1 cellular context compared by ENCODE assay signal in the genomic region with DNA sequence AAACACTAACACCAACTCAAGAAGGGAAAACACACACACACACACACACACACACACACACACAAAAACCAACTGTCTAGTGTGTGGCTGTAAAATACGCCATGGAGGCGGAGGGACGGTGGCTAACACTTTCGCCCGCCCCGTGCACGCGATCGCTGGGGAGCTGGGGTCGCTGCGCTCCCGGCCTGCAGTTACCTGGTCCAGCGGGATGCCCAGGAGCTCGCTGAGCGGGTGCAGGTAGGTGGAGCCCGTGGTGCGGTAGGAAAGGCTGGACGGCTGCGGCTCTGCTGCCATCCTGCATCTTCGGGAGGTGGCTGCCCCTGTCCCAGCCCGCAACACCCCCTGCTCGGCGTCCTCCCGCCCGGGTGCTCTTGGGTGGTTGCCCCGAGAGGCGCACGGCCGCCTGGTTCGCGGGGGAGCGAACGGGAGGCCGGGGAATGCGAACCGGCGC.
A peak's percentile ranks its signal among the peaks of the same experiment; 100 is the strongest.
TF ChIP-seq lines count a peak whose summit lies in the region.

No MANE protein-coding gene starts in this region.

TF ChIP-seq in HEK293, 187 proteins besides CTCF, POLR2A, EP300 and RAD21 (continued from another document and continues in another):
- TF ChIP-seq, protein P1, sequence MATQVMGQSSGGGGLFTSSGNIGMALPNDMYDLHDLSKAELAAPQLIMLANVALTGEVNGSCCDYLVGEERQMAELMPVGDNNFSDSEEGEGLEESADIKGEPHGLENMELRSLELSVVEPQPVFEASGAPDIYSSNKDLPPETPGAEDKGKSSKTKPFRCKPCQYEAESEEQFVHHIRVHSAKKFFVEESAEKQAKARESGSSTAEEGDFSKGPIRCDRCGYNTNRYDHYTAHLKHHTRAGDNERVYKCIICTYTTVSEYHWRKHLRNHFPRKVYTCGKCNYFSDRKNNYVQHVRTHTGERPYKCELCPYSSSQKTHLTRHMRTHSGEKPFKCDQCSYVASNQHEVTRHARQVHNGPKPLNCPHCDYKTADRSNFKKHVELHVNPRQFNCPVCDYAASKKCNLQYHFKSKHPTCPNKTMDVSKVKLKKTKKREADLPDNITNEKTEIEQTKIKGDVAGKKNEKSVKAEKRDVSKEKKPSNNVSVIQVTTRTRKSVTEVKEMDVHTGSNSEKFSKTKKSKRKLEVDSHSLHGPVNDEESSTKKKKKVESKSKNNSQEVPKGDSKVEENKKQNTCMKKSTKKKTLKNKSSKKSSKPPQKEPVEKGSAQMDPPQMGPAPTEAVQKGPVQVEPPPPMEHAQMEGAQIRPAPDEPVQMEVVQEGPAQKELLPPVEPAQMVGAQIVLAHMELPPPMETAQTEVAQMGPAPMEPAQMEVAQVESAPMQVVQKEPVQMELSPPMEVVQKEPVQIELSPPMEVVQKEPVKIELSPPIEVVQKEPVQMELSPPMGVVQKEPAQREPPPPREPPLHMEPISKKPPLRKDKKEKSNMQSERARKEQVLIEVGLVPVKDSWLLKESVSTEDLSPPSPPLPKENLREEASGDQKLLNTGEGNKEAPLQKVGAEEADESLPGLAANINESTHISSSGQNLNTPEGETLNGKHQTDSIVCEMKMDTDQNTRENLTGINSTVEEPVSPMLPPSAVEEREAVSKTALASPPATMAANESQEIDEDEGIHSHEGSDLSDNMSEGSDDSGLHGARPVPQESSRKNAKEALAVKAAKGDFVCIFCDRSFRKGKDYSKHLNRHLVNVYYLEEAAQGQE (tag by site-specific recombination; IDR thresholded peaks at IDR 0.05), result no peak
- TF ChIP-seq ZNF549 (tag by site-specific recombination; IDR thresholded peaks at IDR 0.05) (no peak), ZNF701 (tag by site-specific recombination; IDR thresholded peaks at IDR 0.05) (no peak), HOXC10 (CRISPR knock-in tag; IDR thresholded peaks at IDR 0.05) (no peak), ZNF341 (tag by site-specific recombination; IDR thresholded peaks at IDR 0.05; ENCODE audit: low read depth) (peak; percentile 39; the same call in 1 of the 2 replicates), ZNF133 (tag by site-specific recombination; IDR thresholded peaks at IDR 0.05) (no peak), ZNF670 (tag by site-specific recombination; IDR thresholded peaks at IDR 0.05; ENCODE audit: low read depth) (no peak), SETDB1 (IDR thresholded peaks at IDR 0.05; ENCODE audit: insufficient read length, low read length) (no peak), KLF9 (tag by site-specific recombination; IDR thresholded peaks at IDR 0.05; ENCODE audit: low read depth) (peak; percentile 38; the same call in 1 of the 2 replicates), ZNF658 (tag by site-specific recombination; IDR thresholded peaks at IDR 0.05) (no peak), ZNF792 (tag by site-specific recombination; IDR thresholded peaks at IDR 0.05) (peak; percentile 70; the same call in 1 of the 2 replicates), ZNF707 (tag by site-specific recombination; IDR thresholded peaks at IDR 0.05) (no peak), ZNF2 (tag by site-specific recombination; IDR thresholded peaks at IDR 0.05) (peak; percentile 90), BCL11A (tag by site-specific recombination; IDR thresholded peaks at IDR 0.05; ENCODE audit: low read depth) (0 out of 2 replicates have a peak, but pooled peaks have one; percentile 44), EGR2 (tag by site-specific recombination; IDR thresholded peaks at IDR 0.05; ENCODE audit: low read depth) (peak; percentile 14; the same call in 1 of the 2 replicates), SCRT1 (tag by site-specific recombination; IDR thresholded peaks at IDR 0.05; ENCODE audit: borderline replicate concordance) (no peak), ZNF830 (tag by site-specific recombination; IDR thresholded peaks at IDR 0.05; ENCODE audit: low read depth) (no peak), ZNF19 (tag by site-specific recombination; IDR thresholded peaks at IDR 0.05; ENCODE audit: low read depth) (no peak), ZNF426 (tag by site-specific recombination; IDR thresholded peaks at IDR 0.05) (no peak), SP7 (tag by site-specific recombination; IDR thresholded peaks at IDR 0.05) (peak; percentile 35), ZBTB21 (tag by site-specific recombination; IDR thresholded peaks at IDR 0.05) (peak; percentile 10; the same call in 1 of the 2 replicates), ZEB2 (tag by site-specific recombination; IDR thresholded peaks at IDR 0.05) (peak; percentile 79), ZNF433 (tag by site-specific recombination; IDR thresholded peaks at IDR 0.05; ENCODE audit: low read depth) (no peak), ZNF274 (IDR thresholded peaks at IDR 0.05; ENCODE audit: low read length) (no peak), ZNF274 (tag by site-specific recombination; IDR thresholded peaks at IDR 0.05; ENCODE audit: borderline replicate concordance) (no peak), ZNF629 (tag by site-specific recombination; IDR thresholded peaks at IDR 0.05) (no peak), ZNF677 (tag by site-specific recombination; IDR thresholded peaks at IDR 0.05) (no peak), ZBTB17 (tag by site-specific recombination; IDR thresholded peaks at IDR 0.05) (peak; percentile 35), ZBTB48 (tag by site-specific recombination; IDR thresholded peaks at IDR 0.05) (no peak), ZNF391 (tag by site-specific recombination; IDR thresholded peaks at IDR 0.05; ENCODE audit: borderline replicate concordance, low read depth) (no peak), ZNF76 (tag by site-specific recombination; IDR thresholded peaks at IDR 0.05; ENCODE audit: borderline replicate concordance, low read depth) (peak; percentile 65; the same call in 1 of the 2 replicates), ZNF394 (tag by site-specific recombination; IDR thresholded peaks at IDR 0.05; ENCODE audit: borderline replicate concordance) (0 out of 2 replicates have a peak, but pooled peaks have one; percentile 29), YY2 (tag by site-specific recombination; IDR thresholded peaks at IDR 0.05) (0 out of 2 replicates have a peak, but pooled peaks have one; percentile 14), ZNF623 (tag by site-specific recombination; IDR thresholded peaks at IDR 0.05) (no peak), ZNF747 (tag by site-specific recombination; IDR thresholded peaks at IDR 0.05) (no peak), ZBTB1 (tag by site-specific recombination; IDR thresholded peaks at IDR 0.05) (no peak), PRDM1 (tag by site-specific recombination; IDR thresholded peaks at IDR 0.05) (peak; percentile 42; the same call in 1 of the 2 replicates)
- TF ChIP-seq, protein P2, sequence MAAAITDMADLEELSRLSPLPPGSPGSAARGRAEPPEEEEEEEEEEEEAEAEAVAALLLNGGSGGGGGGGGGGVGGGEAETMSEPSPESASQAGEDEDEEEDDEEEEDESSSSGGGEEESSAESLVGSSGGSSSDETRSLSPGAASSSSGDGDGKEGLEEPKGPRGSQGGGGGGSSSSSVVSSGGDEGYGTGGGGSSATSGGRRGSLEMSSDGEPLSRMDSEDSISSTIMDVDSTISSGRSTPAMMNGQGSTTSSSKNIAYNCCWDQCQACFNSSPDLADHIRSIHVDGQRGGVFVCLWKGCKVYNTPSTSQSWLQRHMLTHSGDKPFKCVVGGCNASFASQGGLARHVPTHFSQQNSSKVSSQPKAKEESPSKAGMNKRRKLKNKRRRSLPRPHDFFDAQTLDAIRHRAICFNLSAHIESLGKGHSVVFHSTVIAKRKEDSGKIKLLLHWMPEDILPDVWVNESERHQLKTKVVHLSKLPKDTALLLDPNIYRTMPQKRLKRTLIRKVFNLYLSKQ (tag by site-specific recombination; IDR thresholded peaks at IDR 0.05; ENCODE audit: borderline replicate concordance), result no peak
- TF ChIP-seq, protein P3, sequence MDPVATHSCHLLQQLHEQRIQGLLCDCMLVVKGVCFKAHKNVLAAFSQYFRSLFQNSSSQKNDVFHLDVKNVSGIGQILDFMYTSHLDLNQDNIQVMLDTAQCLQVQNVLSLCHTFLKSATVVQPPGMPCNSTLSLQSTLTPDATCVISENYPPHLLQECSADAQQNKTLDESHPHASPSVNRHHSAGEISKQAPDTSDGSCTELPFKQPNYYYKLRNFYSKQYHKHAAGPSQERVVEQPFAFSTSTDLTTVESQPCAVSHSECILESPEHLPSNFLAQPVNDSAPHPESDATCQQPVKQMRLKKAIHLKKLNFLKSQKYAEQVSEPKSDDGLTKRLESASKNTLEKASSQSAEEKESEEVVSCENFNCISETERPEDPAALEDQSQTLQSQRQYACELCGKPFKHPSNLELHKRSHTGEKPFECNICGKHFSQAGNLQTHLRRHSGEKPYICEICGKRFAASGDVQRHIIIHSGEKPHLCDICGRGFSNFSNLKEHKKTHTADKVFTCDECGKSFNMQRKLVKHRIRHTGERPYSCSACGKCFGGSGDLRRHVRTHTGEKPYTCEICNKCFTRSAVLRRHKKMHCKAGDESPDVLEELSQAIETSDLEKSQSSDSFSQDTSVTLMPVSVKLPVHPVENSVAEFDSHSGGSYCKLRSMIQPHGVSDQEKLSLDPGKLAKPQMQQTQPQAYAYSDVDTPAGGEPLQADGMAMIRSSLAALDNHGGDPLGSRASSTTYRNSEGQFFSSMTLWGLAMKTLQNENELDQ (tag by site-specific recombination; IDR thresholded peaks at IDR 0.05; ENCODE audit: low read depth), result no peak
- TF ChIP-seq, protein P4, sequence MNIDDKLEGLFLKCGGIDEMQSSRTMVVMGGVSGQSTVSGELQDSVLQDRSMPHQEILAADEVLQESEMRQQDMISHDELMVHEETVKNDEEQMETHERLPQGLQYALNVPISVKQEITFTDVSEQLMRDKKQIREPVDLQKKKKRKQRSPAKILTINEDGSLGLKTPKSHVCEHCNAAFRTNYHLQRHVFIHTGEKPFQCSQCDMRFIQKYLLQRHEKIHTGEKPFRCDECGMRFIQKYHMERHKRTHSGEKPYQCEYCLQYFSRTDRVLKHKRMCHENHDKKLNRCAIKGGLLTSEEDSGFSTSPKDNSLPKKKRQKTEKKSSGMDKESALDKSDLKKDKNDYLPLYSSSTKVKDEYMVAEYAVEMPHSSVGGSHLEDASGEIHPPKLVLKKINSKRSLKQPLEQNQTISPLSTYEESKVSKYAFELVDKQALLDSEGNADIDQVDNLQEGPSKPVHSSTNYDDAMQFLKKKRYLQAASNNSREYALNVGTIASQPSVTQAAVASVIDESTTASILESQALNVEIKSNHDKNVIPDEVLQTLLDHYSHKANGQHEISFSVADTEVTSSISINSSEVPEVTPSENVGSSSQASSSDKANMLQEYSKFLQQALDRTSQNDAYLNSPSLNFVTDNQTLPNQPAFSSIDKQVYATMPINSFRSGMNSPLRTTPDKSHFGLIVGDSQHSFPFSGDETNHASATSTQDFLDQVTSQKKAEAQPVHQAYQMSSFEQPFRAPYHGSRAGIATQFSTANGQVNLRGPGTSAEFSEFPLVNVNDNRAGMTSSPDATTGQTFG (tag by site-specific recombination; IDR thresholded peaks at IDR 0.05; ENCODE audit: borderline replicate concordance), result no peak
- TF ChIP-seq, protein P5, sequence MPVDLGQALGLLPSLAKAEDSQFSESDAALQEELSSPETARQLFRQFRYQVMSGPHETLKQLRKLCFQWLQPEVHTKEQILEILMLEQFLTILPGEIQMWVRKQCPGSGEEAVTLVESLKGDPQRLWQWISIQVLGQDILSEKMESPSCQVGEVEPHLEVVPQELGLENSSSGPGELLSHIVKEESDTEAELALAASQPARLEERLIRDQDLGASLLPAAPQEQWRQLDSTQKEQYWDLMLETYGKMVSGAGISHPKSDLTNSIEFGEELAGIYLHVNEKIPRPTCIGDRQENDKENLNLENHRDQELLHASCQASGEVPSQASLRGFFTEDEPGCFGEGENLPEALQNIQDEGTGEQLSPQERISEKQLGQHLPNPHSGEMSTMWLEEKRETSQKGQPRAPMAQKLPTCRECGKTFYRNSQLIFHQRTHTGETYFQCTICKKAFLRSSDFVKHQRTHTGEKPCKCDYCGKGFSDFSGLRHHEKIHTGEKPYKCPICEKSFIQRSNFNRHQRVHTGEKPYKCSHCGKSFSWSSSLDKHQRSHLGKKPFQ (tag by site-specific recombination; IDR thresholded peaks at IDR 0.05), result no peak
- TF ChIP-seq, protein P6, sequence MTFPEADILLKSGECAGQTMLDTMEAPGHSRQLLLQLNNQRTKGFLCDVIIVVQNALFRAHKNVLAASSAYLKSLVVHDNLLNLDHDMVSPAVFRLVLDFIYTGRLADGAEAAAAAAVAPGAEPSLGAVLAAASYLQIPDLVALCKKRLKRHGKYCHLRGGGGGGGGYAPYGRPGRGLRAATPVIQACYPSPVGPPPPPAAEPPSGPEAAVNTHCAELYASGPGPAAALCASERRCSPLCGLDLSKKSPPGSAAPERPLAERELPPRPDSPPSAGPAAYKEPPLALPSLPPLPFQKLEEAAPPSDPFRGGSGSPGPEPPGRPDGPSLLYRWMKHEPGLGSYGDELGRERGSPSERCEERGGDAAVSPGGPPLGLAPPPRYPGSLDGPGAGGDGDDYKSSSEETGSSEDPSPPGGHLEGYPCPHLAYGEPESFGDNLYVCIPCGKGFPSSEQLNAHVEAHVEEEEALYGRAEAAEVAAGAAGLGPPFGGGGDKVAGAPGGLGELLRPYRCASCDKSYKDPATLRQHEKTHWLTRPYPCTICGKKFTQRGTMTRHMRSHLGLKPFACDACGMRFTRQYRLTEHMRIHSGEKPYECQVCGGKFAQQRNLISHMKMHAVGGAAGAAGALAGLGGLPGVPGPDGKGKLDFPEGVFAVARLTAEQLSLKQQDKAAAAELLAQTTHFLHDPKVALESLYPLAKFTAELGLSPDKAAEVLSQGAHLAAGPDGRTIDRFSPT (tag by site-specific recombination; IDR thresholded peaks at IDR 0.05), result peak; percentile 63
- TF ChIP-seq, protein P7, sequence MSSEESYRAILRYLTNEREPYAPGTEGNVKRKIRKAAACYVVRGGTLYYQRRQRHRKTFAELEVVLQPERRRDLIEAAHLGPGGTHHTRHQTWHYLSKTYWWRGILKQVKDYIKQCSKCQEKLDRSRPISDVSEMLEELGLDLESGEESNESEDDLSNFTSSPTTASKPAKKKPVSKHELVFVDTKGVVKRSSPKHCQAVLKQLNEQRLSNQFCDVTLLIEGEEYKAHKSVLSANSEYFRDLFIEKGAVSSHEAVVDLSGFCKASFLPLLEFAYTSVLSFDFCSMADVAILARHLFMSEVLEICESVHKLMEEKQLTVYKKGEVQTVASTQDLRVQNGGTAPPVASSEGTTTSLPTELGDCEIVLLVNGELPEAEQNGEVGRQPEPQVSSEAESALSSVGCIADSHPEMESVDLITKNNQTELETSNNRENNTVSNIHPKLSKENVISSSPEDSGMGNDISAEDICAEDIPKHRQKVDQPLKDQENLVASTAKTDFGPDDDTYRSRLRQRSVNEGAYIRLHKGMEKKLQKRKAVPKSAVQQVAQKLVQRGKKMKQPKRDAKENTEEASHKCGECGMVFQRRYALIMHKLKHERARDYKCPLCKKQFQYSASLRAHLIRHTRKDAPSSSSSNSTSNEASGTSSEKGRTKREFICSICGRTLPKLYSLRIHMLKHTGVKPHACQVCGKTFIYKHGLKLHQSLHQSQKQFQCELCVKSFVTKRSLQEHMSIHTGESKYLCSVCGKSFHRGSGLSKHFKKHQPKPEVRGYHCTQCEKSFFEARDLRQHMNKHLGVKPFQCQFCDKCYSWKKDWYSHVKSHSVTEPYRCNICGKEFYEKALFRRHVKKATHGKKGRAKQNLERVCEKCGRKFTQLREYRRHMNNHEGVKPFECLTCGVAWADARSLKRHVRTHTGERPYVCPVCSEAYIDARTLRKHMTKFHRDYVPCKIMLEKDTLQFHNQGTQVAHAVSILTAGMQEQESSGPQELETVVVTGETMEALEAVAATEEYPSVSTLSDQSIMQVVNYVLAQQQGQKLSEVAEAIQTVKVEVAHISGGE (tag by site-specific recombination; conservative IDR thresholded peaks at IDR 0.05; ENCODE audit: low read depth), result 0 out of 2 replicates have a peak, but pooled peaks have one; percentile 1
